Comparison of ENCODE assay signal across 8 cellular contexts in the genomic region with DNA sequence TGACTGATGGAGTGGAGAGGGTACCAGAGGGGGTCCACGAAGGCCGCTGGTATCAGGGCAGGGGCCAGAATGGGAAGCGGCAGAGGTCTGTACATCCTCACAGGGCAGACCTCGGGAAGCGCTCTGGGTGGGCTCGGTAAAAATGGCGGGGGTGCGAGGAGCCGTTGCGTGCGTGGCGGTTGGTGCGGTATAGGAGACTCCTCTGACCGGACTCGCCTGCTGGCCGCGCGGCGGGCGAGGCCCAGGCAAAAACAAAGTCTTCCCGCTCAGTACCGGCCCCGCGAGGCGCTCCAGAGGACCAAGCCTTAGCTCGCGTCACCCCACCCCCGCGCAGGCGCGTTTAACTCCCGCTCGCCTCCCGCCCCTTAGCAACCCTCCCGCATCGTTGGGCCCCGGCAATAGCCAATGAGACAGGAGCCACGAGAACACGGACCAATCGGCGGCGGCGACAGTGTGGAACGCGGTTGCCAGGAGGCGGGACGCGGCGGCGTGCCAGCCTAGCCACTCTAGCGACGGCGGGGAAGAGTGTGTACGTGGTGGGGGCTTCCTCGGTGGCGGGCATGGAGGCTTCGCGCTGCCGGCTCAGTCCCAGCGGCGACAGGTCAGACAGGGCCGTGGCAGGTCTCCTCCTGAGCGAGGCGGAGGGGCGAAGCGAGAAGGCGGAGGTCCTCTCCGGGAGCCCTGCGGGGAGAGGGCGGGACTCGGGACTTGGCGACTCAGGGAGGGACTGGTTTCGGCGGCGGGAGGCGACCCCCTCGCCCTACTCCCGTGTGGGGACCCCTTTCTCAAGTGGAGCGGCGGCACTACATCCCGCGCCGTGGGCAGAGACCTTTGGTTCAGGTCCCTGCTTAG. TPM values are rescaled to one million over a fixed set of nuclear protein-coding genes. Genes with fewer than 3 reads are reported as not detected.
DNase-seq lines count a peak whose midpoint lies in the region; ATAC-seq and TF ChIP-seq lines count a peak whose summit lies in the region.

A gene with protein sequence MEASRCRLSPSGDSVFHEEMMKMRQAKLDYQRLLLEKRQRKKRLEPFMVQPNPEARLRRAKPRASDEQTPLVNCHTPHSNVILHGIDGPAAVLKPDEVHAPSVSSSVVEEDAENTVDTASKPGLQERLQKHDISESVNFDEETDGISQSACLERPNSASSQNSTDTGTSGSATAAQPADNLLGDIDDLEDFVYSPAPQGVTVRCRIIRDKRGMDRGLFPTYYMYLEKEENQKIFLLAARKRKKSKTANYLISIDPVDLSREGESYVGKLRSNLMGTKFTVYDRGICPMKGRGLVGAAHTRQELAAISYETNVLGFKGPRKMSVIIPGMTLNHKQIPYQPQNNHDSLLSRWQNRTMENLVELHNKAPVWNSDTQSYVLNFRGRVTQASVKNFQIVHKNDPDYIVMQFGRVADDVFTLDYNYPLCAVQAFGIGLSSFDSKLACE (plus strand): TSS at position 504 of the 852 bp plus-strand sequence. CDS start 57 bp downstream, at position 561.

- peak within 1 kb of the TSS; percentile 91 to 96 for H3K27ac Mint-ChIP-seq in T-cell

- ATAC-seq in HG02798 (IDR thresholded peaks at IDR 0.05; ENCODE audit: poor library complexity, unreplicated experiment): peak; percentile 98
- peak; percentile 98 for ATAC-seq in T-cell (replicated peaks in 1 of 4)
- ATAC-seq in left cardiac atrium: peak; percentile 98 to 99
- peak; percentile 99 for ATAC-seq in upper lobe of right lung

- peaks cover 21 to 33% (median 29%) of the 10 kb centered on the region in 3 donors for H3K4me1 Mint-ChIP-seq in T-cell

- CTCF ChIA-PET in T-cell (lab: Charles Lee): interaction anchor here (0.6 to 1.0 kb wide), 4 partner anchors 10 to 71 kb away, joined by 4 to 6 read pairs (median 5); no protein-coding TSS in a partner anchor

- H3K4me1 ChIP-seq in upper lobe of right lung: peaks cover 21% of the 10 kb centered on the region

- TF ChIP-seq CTCF in GM12875 (IDR thresholded peaks at IDR 0.05; ENCODE audit: borderline replicate concordance, insufficient read depth, low read depth, low read length) (no peak), upper lobe of right lung (IDR thresholded peaks at IDR 0.05) (peak; percentile 22)

- H3K4me3 ChIP-seq in GM12875 (ENCODE audit: low read depth, low read length) (peak within 1 kb of the TSS; percentile 93), upper lobe of right lung (peak within 1 kb of the TSS; percentile 82)

- no peaks in the 10 kb centered on the region for H3K36me3 ChIP-seq in upper lobe of right lung

- H3K36me3 Mint-ChIP-seq in T-cell: peaks cover 4% of the 10 kb centered on the region

- peak within 1 kb of the TSS; percentile 88 to 94 (median 93) for H3K4me3 Mint-ChIP-seq in T-cell

- no peaks in the 10 kb centered on the region for H3K9me3 Mint-ChIP-seq in T-cell

- peak; percentile 97 for DNase-seq in NCI-H1436 (lab: John Stamatoyannopoulos, UW)
- DNase-seq in T-cell: peak; percentile 95 to 99 (median 98)
- peak; percentile 94 for DNase-seq in amniotic stem cell (lab: John Stamatoyannopoulos, UW)
- DNase-seq in left cardiac atrium: peak; percentile 99
- peak; percentile 100 for DNase-seq in posterior vena cava (ENCODE audit: low spot score)
- DNase-seq in upper lobe of right lung: peak; percentile 99

- intact Hi-C loops in left cardiac atrium (cut with DNase I) (no loop called here), posterior vena cava (cut with DNase I) (no loop called here), upper lobe of right lung (cut with DNase I) (no loop called here)

- no peaks in the 10 kb centered on the region for H3K27me3 ChIP-seq in upper lobe of right lung

- POLR2A ChIA-PET in T-cell (lab: Charles Lee): interaction anchor here (0.6 to 1.1 kb wide), 5 partner anchors 9 to 857 kb away, joined by 3 to 5 read pairs (median 3); a partner anchor contains a TSS

- no peaks in the 10 kb centered on the region for H3K9me3 ChIP-seq in upper lobe of right lung

- H3K27me3 Mint-ChIP-seq in T-cell: no peaks in the 10 kb centered on the region

- peak within 1 kb of the TSS; percentile 82 for H3K27ac ChIP-seq in upper lobe of right lung

RNA-seq across cellular contexts. Expression of the gene that starts here (rescaled TPM):
- total RNA-seq in T-cell: 1 to 10 TPM; 5.6 to 8.9 (median 7.7) TPM
- total RNA-seq in left cardiac atrium: 10 to 100 TPM; 12.5 to 14.2 TPM
- total RNA-seq in posterior vena cava: 10 to 100 TPM; 19.5 to 23.6 TPM
- total RNA-seq in upper lobe of right lung: 16.3 TPM

Comparison
In these comparisons a context has a peak if more than half of its experiments do, and no peak if none do; other contexts are left out.
1. Peak in every context shown above with its lines: DNase-seq, ATAC-seq, H3K4me3 ChIP-seq and H3K27ac ChIP-seq.